Comparison of ENCODE assay signal across 7 cellular contexts in the genomic region with DNA sequence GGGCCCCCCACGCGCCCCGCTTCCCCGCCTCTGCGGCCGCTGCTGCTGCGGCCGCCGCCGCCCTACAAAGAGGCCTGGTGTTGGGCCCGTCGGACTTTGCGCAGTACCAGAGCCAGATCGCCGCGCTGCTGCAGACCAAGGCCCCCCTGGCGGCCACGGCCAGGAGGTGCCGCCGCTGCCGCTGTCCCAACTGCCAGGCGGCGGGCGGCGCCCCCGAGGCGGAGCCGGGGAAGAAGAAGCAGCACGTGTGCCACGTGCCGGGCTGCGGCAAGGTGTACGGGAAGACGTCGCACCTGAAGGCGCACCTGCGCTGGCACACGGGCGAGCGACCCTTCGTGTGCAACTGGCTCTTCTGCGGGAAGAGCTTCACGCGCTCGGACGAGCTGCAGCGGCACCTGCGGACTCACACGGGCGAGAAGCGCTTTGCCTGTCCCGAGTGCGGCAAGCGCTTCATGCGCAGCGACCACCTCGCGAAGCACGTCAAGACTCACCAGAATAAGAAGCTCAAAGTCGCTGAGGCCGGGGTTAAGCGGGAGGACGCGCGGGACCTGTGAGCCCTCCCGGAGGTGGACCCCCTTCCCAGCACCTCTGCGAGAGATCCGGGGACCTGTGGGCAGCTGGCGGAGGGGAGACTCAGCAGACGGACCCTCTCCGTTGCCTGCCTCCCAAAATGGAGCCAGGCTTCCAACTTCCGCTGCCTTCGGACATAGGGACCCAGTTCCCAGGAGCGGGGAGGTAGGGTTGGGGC. TPM values are rescaled to one million over a fixed set of nuclear protein-coding genes. Genes with fewer than 3 reads are reported as not detected.
DNase-seq lines count a peak whose midpoint lies in the region; ATAC-seq lines count a peak whose summit lies in the region.

No MANE protein-coding gene starts in this region.

- no peaks in the 10 kb centered on the region for H3K36me3 ChIP-seq in skeletal muscle satellite cell (ENCODE audit: insufficient read depth, low read length)

- peaks cover 30% of the 10 kb centered on the region for H3K4me1 Mint-ChIP-seq in activated naive CD8-positive, alpha-beta T cell treated with anti-CD3 and anti-CD28 coated beads, Interleukin-2, amount 50 U/mL, for 24 hours

- intact Hi-C loops in right cardiac atrium (cut with DNase I): loop anchor here in 1 of 4 donors (10.0 kb wide), 1 partner anchor 212 kb away; no protein-coding TSS in a partner anchor

- no peak overlapping the region for H3K4me3 Mint-ChIP-seq in activated naive CD8-positive, alpha-beta T cell treated with anti-CD3 and anti-CD28 coated beads, Interleukin-2, amount 50 U/mL, for 24 hours

- no peaks in the 10 kb centered on the region for H3K27me3 ChIP-seq in right cardiac atrium (ENCODE audit: control insufficient read depth, insufficient read depth)
- peaks cover 82% of the 10 kb centered on the region for H3K27me3 ChIP-seq in skeletal muscle satellite cell (ENCODE audit: control insufficient read depth, insufficient read depth, low read length)

- no peaks in the 10 kb centered on the region for H3K36me3 Mint-ChIP-seq in activated naive CD8-positive, alpha-beta T cell treated with anti-CD3 and anti-CD28 coated beads, Interleukin-2, amount 50 U/mL, for 24 hours (ENCODE audit: low read depth)

- peak; percentile 41 for DNase-seq in HPDE6-E6E7 (ENCODE audit: extremely low spot score)
- peak; percentile 40 for DNase-seq in activated naive CD8-positive, alpha-beta T cell treated with anti-CD3 and anti-CD28 coated beads, Interleukin-2, amount 50 U/mL, for 24 hours
- DNase-seq in right cardiac atrium: peak; percentile 53 to 72 (median 67)
- no peak for DNase-seq in A172 (ENCODE audit: low spot score)

- no peaks in the 10 kb centered on the region for H3K9me3 Mint-ChIP-seq in activated naive CD8-positive, alpha-beta T cell treated with anti-CD3 and anti-CD28 coated beads, Interleukin-2, amount 50 U/mL, for 24 hours

- H3K9ac ChIP-seq in skeletal muscle satellite cell (ENCODE audit: low read depth, low read length): no peak overlapping the region

- H3K4me3 ChIP-seq in right cardiac atrium (ENCODE audit: low read length): peak overlapping the region; percentile 74
- H3K4me3 ChIP-seq in skeletal muscle satellite cell (ENCODE audit: low read length): no peak overlapping the region

- ATAC-seq in activated naive CD8-positive, alpha-beta T cell treated with anti-CD3 and anti-CD28 coated beads, Interleukin-2, amount 50 U/mL, for 24 hours: peak; percentile 50
- ATAC-seq in right cardiac atrium (peak; percentile 64), HG02840 (IDR thresholded peaks at IDR 0.05; ENCODE audit: low FRiP score, unreplicated experiment) (no peak), GM19328 (IDR thresholded peaks at IDR 0.05; ENCODE audit: unreplicated experiment) (no peak)

- H3K9me3 ChIP-seq in right cardiac atrium (ENCODE audit: control insufficient read depth, low read length): no peaks in the 10 kb centered on the region
- H3K9me3 ChIP-seq in skeletal muscle satellite cell (replicated peaks; ENCODE audit: low read length): no peaks in the 10 kb centered on the region

- no peak overlapping the region for H3K27ac Mint-ChIP-seq in activated naive CD8-positive, alpha-beta T cell treated with anti-CD3 and anti-CD28 coated beads, Interleukin-2, amount 50 U/mL, for 24 hours

- peaks cover 67% of the 10 kb centered on the region for H3K27me3 Mint-ChIP-seq in activated naive CD8-positive, alpha-beta T cell treated with anti-CD3 and anti-CD28 coated beads, Interleukin-2, amount 50 U/mL, for 24 hours

- no peak overlapping the region for H3K27ac ChIP-seq in right cardiac atrium (ENCODE audit: low read length)

- H3K4me1 ChIP-seq in right cardiac atrium (ENCODE audit: control insufficient read depth, insufficient read depth, low read length) (peaks cover 3% of the 10 kb centered on the region), skeletal muscle satellite cell (ENCODE audit: control insufficient read depth, insufficient read depth, low read length) (peaks cover 22% of the 10 kb centered on the region)

- peak overlapping the region; percentile 65 for H3K4me2 ChIP-seq in skeletal muscle satellite cell (ENCODE audit: low read length)

- 6% methylated on average over 74 of the region's 74 CpGs for WGBS in right cardiac atrium

RNA-seq across cellular contexts. Expression of gene SP5, which starts 1.9 kb away (rescaled TPM):
- under 1 TPM in 1 of 4 donors, not detected in 3; 0.94 TPM for total RNA-seq in right cardiac atrium
- polyA plus RNA-seq in right cardiac atrium: not detected
- total RNA-seq in skeletal muscle satellite cell (2012; rRNA removed): not detected in 2 replicates
- 0.28 and 2.1 TPM in 2 replicates for total RNA-seq in A172 (2014; rRNA removed; shearing (Covaris generic))

RNA-seq across cellular contexts. Expression of gene ERICH2, which starts 53.2 kb away (rescaled TPM):
- 1 to 10 TPM in 3 of 4 donors, not detected in 1; 1.7 to 5.2 (median 2.9) TPM for total RNA-seq in right cardiac atrium
- polyA plus RNA-seq in right cardiac atrium: 4.1 TPM
- not detected in 2 replicates for total RNA-seq in skeletal muscle satellite cell (2012; rRNA removed)
- total RNA-seq in A172 (2014; rRNA removed; shearing (Covaris generic)): 0.33 and 0.53 TPM in 2 replicates

Comparison
In these comparisons a context has a peak if more than half of its experiments do, and no peak if none do; other contexts are left out.
1. ATAC-seq: peak in activated naive CD8-positive, alpha-beta T cell treated with anti-CD3 and anti-CD28 coated beads, Interleukin-2, amount 50 U/mL, for 24 hours (single experiment) and right cardiac atrium (2 of 2); none in HG02840 (single experiment) and GM19328 (single experiment).